Comparison of ENCODE assay signal across 9 cellular contexts in the genomic region with DNA sequence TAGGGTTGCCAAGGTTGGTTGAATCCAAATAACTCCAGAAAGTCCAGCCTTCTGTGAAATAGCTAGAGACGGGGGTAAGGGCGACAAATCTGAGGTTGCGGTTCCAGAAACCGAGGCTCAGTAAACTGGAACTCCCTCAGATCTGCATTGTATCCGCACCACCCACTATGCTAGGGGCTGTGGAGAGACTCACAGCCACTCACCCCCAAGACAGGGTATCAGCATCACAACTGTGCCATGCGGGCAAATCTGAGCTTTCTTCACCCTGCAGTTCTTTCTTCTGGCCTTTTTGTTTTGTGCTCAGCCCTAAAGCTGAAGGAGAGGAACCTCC. TPM values are rescaled to one million over a fixed set of nuclear protein-coding genes. Genes with fewer than 3 reads are reported as not detected.
DNase-seq lines count a peak whose midpoint lies in the region; ATAC-seq, FAIRE-seq and TF ChIP-seq lines count a peak whose summit lies in the region.
"Had no signal": no experiment of that assay in that cellular context is flagged by ENCODE, and none has a peak within 500 bp of the region (broad histone marks: within the 10 kb centered on the region; RNA-seq: fewer than 3 reads in every experiment).

No MANE protein-coding gene starts in this region.

- ATAC-seq in thoracic aorta (ENCODE audit: insufficient number of reproducible peaks, low FRiP score, low read depth), result no peak

- H3K27me3 ChIP-seq in keratinocyte (ENCODE audit: control insufficient read depth, extremely low read depth, insufficient read depth, low read length) (no peaks in the 10 kb centered on the region), thoracic aorta (replicated peaks; ENCODE audit: insufficient read depth) (no peaks in the 10 kb centered on the region)

- DNase-seq in activated CD4-positive, alpha-beta T cell treated with anti-CD3 and anti-CD28 coated beads, Interleukin-2, amount 10 ng/mL, durations not matched to agents 24 days and 14 days, result peak; percentile 73
- no peak for DNase-seq in activated CD4-positive, alpha-beta T cell treated with anti-CD3 and anti-CD28 coated beads, Interleukin-2, amount 50 U/mL, for 4 hours
- DNase-seq in activated naive CD8-positive, alpha-beta T cell treated with anti-CD3 and anti-CD28 coated beads for 36 hours, result no peak
- DNase-seq in keratinocyte (ENCODE audit: low read depth, low spot score) (no peak), thoracic aorta (ENCODE audit: low spot score) (no peak), anterior cingulate cortex (lab: John Stamatoyannopoulos, UW) (no peak), OCI-M1 (lab: John Stamatoyannopoulos, UW) (no peak), AG20443 (ENCODE audit: low spot score) (no peak)
- DNase-seq: NCI-H82 had no signal

- intact Hi-C loops in activated CD4-positive, alpha-beta T cell treated with anti-CD3 and anti-CD28 coated beads, Interleukin-2, amount 10 ng/mL, durations not matched to agents 24 days and 14 days (cut with micrococcal nuclease), result loop anchor here (1.0 kb wide), 4 partner anchors 12 to 116 kb away; partner anchors contain the start of genes AP1S2 and ZRSR2

- no peaks in the 10 kb centered on the region for H3K79me2 ChIP-seq in keratinocyte (ENCODE audit: control insufficient read depth, insufficient read depth, low read length)

- H3K9me3 ChIP-seq in keratinocyte (ENCODE audit: control insufficient read depth, low read depth, low read length) (no peaks in the 10 kb centered on the region), thoracic aorta (no peaks in the 10 kb centered on the region)

- H3K4me1 ChIP-seq in keratinocyte (ENCODE audit: control insufficient read depth, extremely low read depth, insufficient read depth, low read length), result peaks cover 20% of the 10 kb centered on the region
- H3K4me1 ChIP-seq in thoracic aorta (ENCODE audit: control insufficient read depth in 1 of 2, low read depth in 2 of 2), result peaks cover 0 to 5% of the 10 kb centered on the region in 2 donors

- H4K20me1 ChIP-seq in keratinocyte (ENCODE audit: control insufficient read depth, extremely low read depth, insufficient read depth, low read length), result no peaks in the 10 kb centered on the region

- peaks cover 21% of the 10 kb centered on the region for H3K4me1 Mint-ChIP-seq in activated CD4-positive, alpha-beta T cell treated with anti-CD3 and anti-CD28 coated beads, Interleukin-2, amount 10 ng/mL, durations not matched to agents 24 days and 14 days
- peaks cover 21% of the 10 kb centered on the region for H3K4me1 Mint-ChIP-seq in activated naive CD8-positive, alpha-beta T cell treated with anti-CD3 and anti-CD28 coated beads for 36 hours

- H3K27ac Mint-ChIP-seq in activated CD4-positive, alpha-beta T cell treated with anti-CD3 and anti-CD28 coated beads, Interleukin-2, amount 10 ng/mL, durations not matched to agents 24 days and 14 days, result peak overlapping the region; percentile 76
- peak overlapping the region; percentile 70 for H3K27ac Mint-ChIP-seq in activated naive CD8-positive, alpha-beta T cell treated with anti-CD3 and anti-CD28 coated beads for 36 hours

- peak overlapping the region; percentile 51 to 78 (median 61) for H3K4me3 ChIP-seq in keratinocyte (ENCODE audit: control insufficient read depth in 2 of 3, extremely low read depth in 1 of 3, insufficient read depth in 2 of 3, low read depth in 1 of 3, low read length in 3 of 3)
- H3K4me3 ChIP-seq in thoracic aorta, result peak overlapping the region; percentile 71

- H3K4me2 ChIP-seq in keratinocyte (ENCODE audit: control insufficient read depth, extremely low read depth, insufficient read depth, low read depth, low read length), result peak overlapping the region; percentile 55

- H3K9ac ChIP-seq in keratinocyte (ENCODE audit: control insufficient read depth, extremely low read depth, insufficient read depth, low read length), result peak overlapping the region; percentile 70

- H2AFZ ChIP-seq in keratinocyte (ENCODE audit: control insufficient read depth, low read length), result no peak overlapping the region

- no peak for TF ChIP-seq CTCF in keratinocyte (optimal IDR thresholded peaks at IDR 0.05 in 1 of 3, IDR thresholded peaks at IDR 0.05 in 1 of 3, conservative IDR thresholded peaks at IDR 0.05 in 1 of 3; ENCODE audit: extremely low read depth in 1 of 3, insufficient read depth in 2 of 3, low read length in 3 of 3)
- no peak for TF ChIP-seq CTCF in thoracic aorta (IDR thresholded peaks at IDR 0.05)

- H3K27me3 Mint-ChIP-seq in activated CD4-positive, alpha-beta T cell treated with anti-CD3 and anti-CD28 coated beads, Interleukin-2, amount 10 ng/mL, durations not matched to agents 24 days and 14 days, result no peaks in the 10 kb centered on the region
- H3K27me3 Mint-ChIP-seq in activated naive CD8-positive, alpha-beta T cell treated with anti-CD3 and anti-CD28 coated beads for 36 hours, result no peaks in the 10 kb centered on the region

- peak overlapping the region; percentile 90 for H3K4me3 Mint-ChIP-seq in activated CD4-positive, alpha-beta T cell treated with anti-CD3 and anti-CD28 coated beads, Interleukin-2, amount 10 ng/mL, durations not matched to agents 24 days and 14 days
- H3K4me3 Mint-ChIP-seq in activated naive CD8-positive, alpha-beta T cell treated with anti-CD3 and anti-CD28 coated beads for 36 hours, result peak overlapping the region; percentile 83

- H3K36me3 Mint-ChIP-seq in activated CD4-positive, alpha-beta T cell treated with anti-CD3 and anti-CD28 coated beads, Interleukin-2, amount 10 ng/mL, durations not matched to agents 24 days and 14 days (ENCODE audit: low read depth), result peaks cover 7% of the 10 kb centered on the region
- peaks cover 13% of the 10 kb centered on the region for H3K36me3 Mint-ChIP-seq in activated naive CD8-positive, alpha-beta T cell treated with anti-CD3 and anti-CD28 coated beads for 36 hours

- H3K27ac ChIP-seq in keratinocyte (ENCODE audit: control insufficient read depth, insufficient read depth, low read length) (no peak overlapping the region), thoracic aorta (peak overlapping the region; percentile 53 to 61)

- H3K36me3 ChIP-seq in keratinocyte (ENCODE audit: control insufficient read depth in 2 of 2, extremely low read depth in 1 of 2, insufficient read depth in 2 of 2, low read length in 2 of 2), result no peaks in the 10 kb centered on the region
- no peaks in the 10 kb centered on the region for H3K36me3 ChIP-seq in thoracic aorta

- no peaks in the 10 kb centered on the region for H3K9me1 ChIP-seq in keratinocyte (ENCODE audit: control insufficient read depth, extremely low read depth, insufficient read depth, low read length)

- H3K9me3 Mint-ChIP-seq in activated CD4-positive, alpha-beta T cell treated with anti-CD3 and anti-CD28 coated beads, Interleukin-2, amount 10 ng/mL, durations not matched to agents 24 days and 14 days, result no peaks in the 10 kb centered on the region
- H3K9me3 Mint-ChIP-seq in activated naive CD8-positive, alpha-beta T cell treated with anti-CD3 and anti-CD28 coated beads for 36 hours, result no peaks in the 10 kb centered on the region

- dilution Hi-C loops in keratinocyte (cut with MboI; ENCODE audit: extremely low pct_ligation_motif_present, low sequenced_read_pairs), result no loop called here

- no peak for FAIRE-seq in keratinocyte (lab: Jason Lieb, UNC)

RNA-seq across cellular contexts. Expression of gene CA5B, which starts 0.6 kb away (rescaled TPM):
- 4.7 and 5.9 TPM in 2 replicates for total RNA-seq in activated CD4-positive, alpha-beta T cell treated with anti-CD3 and anti-CD28 coated beads, Interleukin-2, amount 10 ng/mL, durations not matched to agents 24 days and 14 days
- total RNA-seq in activated naive CD8-positive, alpha-beta T cell treated with anti-CD3 and anti-CD28 coated beads for 36 hours, result 1 to 10 TPM; 5.4 to 5.9 TPM
- 4.1 to 6.8 TPM (median 5.2 TPM) in 3 replicates for polyA plus RNA-seq in keratinocyte
- polyA plus RNA-seq in keratinocyte (2011; ENCODE audit: low read depth), result 4.4 TPM
- polyA plus RNA-seq in keratinocyte (2011; cell fraction: cytosol; rRNA removed), result 2.9 and 5.0 TPM in 2 replicates
- 5.6 and 6.7 TPM in 2 replicates for polyA plus RNA-seq in keratinocyte (2011; cell fraction: nucleus; rRNA removed)
- polyA plus RNA-seq in keratinocyte (2012; ENCODE audit: low replicate concordance), result 2.4 and 4.5 TPM in 2 replicates
- polyA minus RNA-seq in keratinocyte, result 5.4 to 13.2 TPM (median 11.8 TPM) in 3 replicates
- 2.3 TPM for polyA minus RNA-seq in keratinocyte (2011; cell fraction: cytosol; rRNA and poly(A)+ RNA removed)
- 7.8 and 10.8 TPM in 2 replicates for polyA minus RNA-seq in keratinocyte (2011; cell fraction: nucleus; rRNA and poly(A)+ RNA removed)
- 10 to 100 TPM; 29.1 to 32.1 TPM for total RNA-seq in thoracic aorta

RNA-seq across cellular contexts. Expression of gene ZRSR2, which starts 51.6 kb away (rescaled TPM):
- total RNA-seq in activated CD4-positive, alpha-beta T cell treated with anti-CD3 and anti-CD28 coated beads, Interleukin-2, amount 10 ng/mL, durations not matched to agents 24 days and 14 days, result 20.0 and 20.3 TPM in 2 replicates
- total RNA-seq in activated naive CD8-positive, alpha-beta T cell treated with anti-CD3 and anti-CD28 coated beads for 36 hours, result 10 to 100 TPM; 11.2 to 12.5 TPM
- 7.4 to 13.7 TPM (median 9.5 TPM) in 3 replicates for polyA plus RNA-seq in keratinocyte
- 65.8 TPM for polyA plus RNA-seq in keratinocyte (2011; ENCODE audit: low read depth)
- polyA plus RNA-seq in keratinocyte (2011; cell fraction: cytosol; rRNA removed), result 9.7 and 11.0 TPM in 2 replicates
- polyA plus RNA-seq in keratinocyte (2011; cell fraction: nucleus; rRNA removed), result 18.2 and 22.5 TPM in 2 replicates
- 13.2 and 13.9 TPM in 2 replicates for polyA plus RNA-seq in keratinocyte (2012; ENCODE audit: low replicate concordance)
- polyA minus RNA-seq in keratinocyte, result 2.0 to 4.0 TPM (median 3.8 TPM) in 3 replicates
- 4.2 TPM for polyA minus RNA-seq in keratinocyte (2011; cell fraction: cytosol; rRNA and poly(A)+ RNA removed)
- polyA minus RNA-seq in keratinocyte (2011; cell fraction: nucleus; rRNA and poly(A)+ RNA removed), result 3.1 and 3.4 TPM in 2 replicates
- 1 to 10 TPM; 6.4 to 7.1 TPM for total RNA-seq in thoracic aorta
